ENCODE assay signal across 1 cellular context in the genomic region with DNA sequence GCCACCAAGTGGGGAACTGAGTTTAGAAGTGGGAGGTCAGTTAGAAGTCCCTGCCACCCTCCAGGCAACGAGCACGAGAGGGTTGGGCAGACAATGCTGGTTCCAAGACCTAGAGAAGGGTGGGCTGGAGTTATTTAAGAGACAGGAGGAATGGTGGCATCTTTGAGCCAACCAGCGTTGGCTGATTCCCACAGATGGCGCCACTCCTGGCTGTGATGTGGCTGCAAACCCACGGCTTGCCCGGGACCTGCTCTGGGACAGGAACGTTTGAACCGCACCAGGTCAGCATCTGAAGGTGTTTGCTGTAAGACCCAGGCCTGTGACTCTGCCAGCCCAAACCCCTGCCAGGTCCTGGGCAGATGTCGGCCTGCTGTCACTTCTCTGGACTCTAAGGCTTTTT.
TF ChIP-seq lines count a peak whose summit lies in the region.

No MANE protein-coding gene starts in this region.

TF ChIP-seq in GM23338, 12 proteins besides CTCF, POLR2A, EP300 and RAD21:
- TF ChIP-seq EZH2phosphoT487 (IDR thresholded peaks at IDR 0.05; ENCODE audit: unreplicated experiment) (no peak), EZH2 (IDR thresholded peaks at IDR 0.05; ENCODE audit: low read depth, unreplicated experiment) (no peak), ZNF114 (CRISPR knock-in tag; IDR thresholded peaks at IDR 0.05) (no peak), STAT1 (IDR thresholded peaks at IDR 0.05; ENCODE audit: unreplicated experiment) (no peak), REST (IDR thresholded peaks at IDR 0.05; ENCODE audit: unreplicated experiment) (no peak), NANOG (IDR thresholded peaks at IDR 0.05; ENCODE audit: borderline replicate concordance) (no peak), ZNF331 (CRISPR knock-in tag; IDR thresholded peaks at IDR 0.05; ENCODE audit: low read depth) (no peak), CREB1 (CRISPR knock-in tag; IDR thresholded peaks at IDR 0.05; ENCODE audit: low read depth) (no peak), POLR2AphosphoS5 (IDR thresholded peaks at IDR 0.05; ENCODE audit: low read depth) (no peak), JUNB (IDR thresholded peaks at IDR 0.05; ENCODE audit: unreplicated experiment) (no peak)
- TF ChIP-seq, protein P1, sequence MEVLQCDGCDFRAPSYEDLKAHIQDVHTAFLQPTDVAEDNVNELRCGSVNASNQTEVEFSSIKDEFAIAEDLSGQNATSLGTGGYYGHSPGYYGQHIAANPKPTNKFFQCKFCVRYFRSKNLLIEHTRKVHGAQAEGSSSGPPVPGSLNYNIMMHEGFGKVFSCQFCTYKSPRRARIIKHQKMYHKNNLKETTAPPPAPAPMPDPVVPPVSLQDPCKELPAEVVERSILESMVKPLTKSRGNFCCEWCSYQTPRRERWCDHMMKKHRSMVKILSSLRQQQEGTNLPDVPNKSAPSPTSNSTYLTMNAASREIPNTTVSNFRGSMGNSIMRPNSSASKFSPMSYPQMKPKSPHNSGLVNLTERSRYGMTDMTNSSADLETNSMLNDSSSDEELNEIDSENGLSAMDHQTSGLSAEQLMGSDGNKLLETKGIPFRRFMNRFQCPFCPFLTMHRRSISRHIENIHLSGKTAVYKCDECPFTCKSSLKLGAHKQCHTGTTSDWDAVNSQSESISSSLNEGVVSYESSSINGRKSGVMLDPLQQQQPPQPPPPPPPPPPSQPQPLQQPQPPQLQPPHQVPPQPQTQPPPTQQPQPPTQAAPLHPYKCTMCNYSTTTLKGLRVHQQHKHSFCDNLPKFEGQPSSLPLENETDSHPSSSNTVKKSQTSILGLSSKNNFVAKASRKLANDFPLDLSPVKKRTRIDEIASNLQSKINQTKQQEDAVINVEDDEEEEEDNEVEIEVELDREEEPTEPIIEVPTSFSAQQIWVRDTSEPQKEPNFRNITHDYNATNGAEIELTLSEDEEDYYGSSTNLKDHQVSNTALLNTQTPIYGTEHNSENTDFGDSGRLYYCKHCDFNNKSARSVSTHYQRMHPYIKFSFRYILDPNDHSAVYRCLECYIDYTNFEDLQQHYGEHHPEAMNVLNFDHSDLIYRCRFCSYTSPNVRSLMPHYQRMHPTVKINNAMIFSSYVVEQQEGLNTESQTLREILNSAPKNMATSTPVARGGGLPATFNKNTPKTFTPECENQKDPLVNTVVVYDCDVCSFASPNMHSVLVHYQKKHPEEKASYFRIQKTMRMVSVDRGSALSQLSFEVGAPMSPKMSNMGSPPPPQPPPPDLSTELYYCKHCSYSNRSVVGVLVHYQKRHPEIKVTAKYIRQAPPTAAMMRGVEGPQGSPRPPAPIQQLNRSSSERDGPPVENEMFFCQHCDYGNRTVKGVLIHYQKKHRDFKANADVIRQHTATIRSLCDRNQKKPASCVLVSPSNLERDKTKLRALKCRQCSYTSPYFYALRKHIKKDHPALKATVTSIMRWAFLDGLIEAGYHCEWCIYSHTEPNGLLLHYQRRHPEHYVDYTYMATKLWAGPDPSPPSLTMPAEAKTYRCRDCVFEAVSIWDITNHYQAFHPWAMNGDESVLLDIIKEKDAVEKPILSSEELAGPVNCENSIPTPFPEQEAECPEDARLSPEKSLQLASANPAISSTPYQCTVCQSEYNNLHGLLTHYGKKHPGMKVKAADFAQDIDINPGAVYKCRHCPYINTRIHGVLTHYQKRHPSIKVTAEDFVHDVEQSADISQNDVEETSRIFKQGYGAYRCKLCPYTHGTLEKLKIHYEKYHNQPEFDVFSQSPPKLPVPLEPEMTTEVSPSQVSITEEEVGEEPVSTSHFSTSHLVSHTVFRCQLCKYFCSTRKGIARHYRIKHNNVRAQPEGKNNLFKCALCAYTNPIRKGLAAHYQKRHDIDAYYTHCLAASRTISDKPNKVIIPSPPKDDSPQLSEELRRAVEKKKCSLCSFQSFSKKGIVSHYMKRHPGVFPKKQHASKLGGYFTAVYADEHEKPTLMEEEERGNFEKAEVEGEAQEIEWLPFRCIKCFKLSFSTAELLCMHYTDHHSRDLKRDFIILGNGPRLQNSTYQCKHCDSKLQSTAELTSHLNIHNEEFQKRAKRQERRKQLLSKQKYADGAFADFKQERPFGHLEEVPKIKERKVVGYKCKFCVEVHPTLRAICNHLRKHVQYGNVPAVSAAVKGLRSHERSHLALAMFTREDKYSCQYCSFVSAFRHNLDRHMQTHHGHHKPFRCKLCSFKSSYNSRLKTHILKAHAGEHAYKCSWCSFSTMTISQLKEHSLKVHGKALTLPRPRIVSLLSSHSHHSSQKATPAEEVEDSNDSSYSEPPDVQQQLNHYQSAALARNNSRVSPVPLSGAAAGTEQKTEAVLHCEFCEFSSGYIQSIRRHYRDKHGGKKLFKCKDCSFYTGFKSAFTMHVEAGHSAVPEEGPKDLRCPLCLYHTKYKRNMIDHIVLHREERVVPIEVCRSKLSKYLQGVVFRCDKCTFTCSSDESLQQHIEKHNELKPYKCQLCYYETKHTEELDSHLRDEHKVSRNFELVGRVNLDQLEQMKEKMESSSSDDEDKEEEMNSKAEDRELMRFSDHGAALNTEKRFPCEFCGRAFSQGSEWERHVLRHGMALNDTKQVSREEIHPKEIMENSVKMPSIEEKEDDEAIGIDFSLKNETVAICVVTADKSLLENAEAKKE (CRISPR knock-in tag; IDR thresholded peaks at IDR 0.05) = no peak
- TF ChIP-seq, protein P2, sequence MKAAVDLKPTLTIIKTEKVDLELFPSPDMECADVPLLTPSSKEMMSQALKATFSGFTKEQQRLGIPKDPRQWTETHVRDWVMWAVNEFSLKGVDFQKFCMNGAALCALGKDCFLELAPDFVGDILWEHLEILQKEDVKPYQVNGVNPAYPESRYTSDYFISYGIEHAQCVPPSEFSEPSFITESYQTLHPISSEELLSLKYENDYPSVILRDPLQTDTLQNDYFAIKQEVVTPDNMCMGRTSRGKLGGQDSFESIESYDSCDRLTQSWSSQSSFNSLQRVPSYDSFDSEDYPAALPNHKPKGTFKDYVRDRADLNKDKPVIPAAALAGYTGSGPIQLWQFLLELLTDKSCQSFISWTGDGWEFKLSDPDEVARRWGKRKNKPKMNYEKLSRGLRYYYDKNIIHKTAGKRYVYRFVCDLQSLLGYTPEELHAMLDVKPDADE (IDR thresholded peaks at IDR 0.05) = no peak
